ENCODE assay signal across 7 cellular contexts in the genomic region with DNA sequence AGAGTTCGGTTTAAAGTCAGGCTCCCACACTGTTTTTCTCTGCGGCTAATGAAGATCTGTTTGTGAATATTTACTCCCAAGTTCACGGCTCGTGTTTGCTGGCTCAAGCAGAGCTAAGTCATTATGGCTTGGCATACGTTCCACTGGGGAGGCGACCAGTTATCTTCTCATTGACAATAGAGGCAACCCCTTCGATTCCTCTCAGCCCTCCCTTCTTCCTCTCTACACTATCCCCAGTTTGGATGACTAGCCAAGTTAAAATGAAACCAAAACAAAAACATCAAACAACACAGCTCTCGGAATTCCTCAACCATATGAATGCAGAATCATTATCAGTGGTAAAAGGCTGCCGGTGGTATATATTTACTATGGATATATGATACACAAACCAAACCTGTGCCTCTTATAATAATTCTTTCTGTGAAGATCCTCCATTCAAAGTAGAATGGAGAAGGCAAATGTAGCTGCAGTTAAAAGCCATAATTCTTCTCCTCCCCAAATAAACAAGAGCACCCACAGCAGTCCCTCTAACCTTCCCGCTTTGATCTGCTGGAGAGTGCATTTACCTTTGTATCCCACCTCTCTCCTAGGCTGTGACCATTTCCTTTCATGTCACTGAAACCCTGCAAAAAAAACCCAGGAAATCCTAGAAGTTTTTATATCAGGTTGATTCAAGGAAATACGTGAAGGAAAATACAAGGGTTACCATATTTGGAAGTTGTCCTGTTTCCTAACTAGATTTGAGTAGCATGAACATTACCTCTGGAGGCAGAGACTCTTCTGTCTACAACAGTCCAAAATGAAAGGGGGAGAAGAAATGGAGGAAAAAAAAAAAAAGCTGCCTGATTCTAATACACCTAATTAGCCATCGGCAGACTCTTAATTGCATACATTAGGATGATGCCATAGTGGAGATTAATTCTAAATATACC.
DNase-seq lines count a peak whose midpoint lies in the region; ATAC-seq, FAIRE-seq and TF ChIP-seq lines count a peak whose summit lies in the region.

No MANE protein-coding gene starts in this region.

- intact Hi-C loops in natural killer cell (cut with micrococcal nuclease): no loop called here

- ATAC-seq in natural killer cell: no peak
- no peak for ATAC-seq in GM21528 (IDR thresholded peaks at IDR 0.05; ENCODE audit: low FRiP score, unreplicated experiment)

- DNase-seq in GM18507 (ENCODE audit: extremely low spot score, insufficient read length, low read depth) (no peak), HFFc6 (peak; percentile 7), NCI-H345 (lab: John Stamatoyannopoulos, UW) (peak; percentile 47), dedifferentiated amniotic fluid mesenchymal stem cell (ENCODE audit: extremely low spot score) (peak; percentile 44), natural killer cell (no peak)
- no peak for DNase-seq in effector CD4-positive, alpha-beta T cell

- no peaks in the 10 kb centered on the region for H3K27me3 Mint-ChIP-seq in HFFc6 (ENCODE audit: insufficient read depth)
- H3K27me3 Mint-ChIP-seq in natural killer cell (ENCODE audit: low read depth in 2 of 2): no peaks in the 10 kb centered on the region

- TF ChIP-seq CTCF in HFFc6 (IDR thresholded peaks at IDR 0.05) (no peak), natural killer cell (IDR thresholded peaks at IDR 0.05) (no peak)

- H3K9me3 Mint-ChIP-seq in HFFc6 (no peaks in the 10 kb centered on the region), natural killer cell (peaks cover 11 to 15% of the 10 kb centered on the region in 2 donors)

- H3K4me3 Mint-ChIP-seq in HFFc6 (peak overlapping the region; percentile 89), natural killer cell (peak overlapping the region; percentile 35)

- FAIRE-seq in GM18507 (lab: Jason Lieb, UNC): peak; percentile 60

- peaks cover 28% of the 10 kb centered on the region for H3K4me1 Mint-ChIP-seq in HFFc6 (ENCODE audit: low read depth)
- no peaks in the 10 kb centered on the region for H3K4me1 Mint-ChIP-seq in natural killer cell

- H3K27ac Mint-ChIP-seq in HFFc6 (peak overlapping the region; percentile 83), natural killer cell (no peak overlapping the region)

- H3K36me3 Mint-ChIP-seq in HFFc6 (ENCODE audit: low read depth) (no peaks in the 10 kb centered on the region), natural killer cell (no peaks in the 10 kb centered on the region)

Comparison
In these comparisons a context has a peak if more than half of its experiments do, and no peak if none do; other contexts are left out.
1. DNase-seq: peak in HFFc6 (single experiment), NCI-H345 (single experiment) and dedifferentiated amniotic fluid mesenchymal stem cell (single experiment); none in GM18507 (single experiment), natural killer cell (single experiment) and effector CD4-positive, alpha-beta T cell (single experiment).